ENCODE assay signal across 22 cellular contexts in genomic region chr19:41932259-41933130, GRCh38. TPM values are rescaled to one million over a fixed set of nuclear protein-coding genes. Genes with fewer than 3 reads are reported as not detected.
DNase-seq lines count a peak whose midpoint lies in the region; ATAC-seq, FAIRE-seq and TF ChIP-seq lines count a peak whose summit lies in the region.
"Had no signal": no experiment of that assay in that cellular context is flagged by ENCODE, and none has a peak within 500 bp of the region (broad histone marks: within the 10 kb centered on the region; RNA-seq: fewer than 3 reads in every experiment).

No MANE protein-coding gene starts in this region.

- no peak overlapping the region for H3K4me3 Mint-ChIP-seq in CD4-positive, alpha-beta memory T cell
- peak overlapping the region in 2 of 10 donors; percentile 2 to 25 for H3K4me3 Mint-ChIP-seq in naive thymus-derived CD8-positive, alpha-beta T cell

- H3K9me3 ChIP-seq in CD4-positive, alpha-beta memory T cell (ENCODE audit: control insufficient read depth in 1 of 2, low read length in 2 of 2): no peaks in the 10 kb centered on the region
- H3K9me3 ChIP-seq in SU-DHL-6 (ENCODE audit: insufficient read depth, low read length): no peaks in the 10 kb centered on the region
- H3K9me3 ChIP-seq: BE2C, colonic mucosa, gastroesophageal sphincter, left ventricle myocardium inferior, thoracic aorta had no signal

- no peaks in the 10 kb centered on the region for H3K36me3 ChIP-seq in CD4-positive, alpha-beta memory T cell (ENCODE audit: insufficient read depth, low read length)
- no peaks in the 10 kb centered on the region for H3K36me3 ChIP-seq in SU-DHL-6 (ENCODE audit: low read length)
- H3K36me3 ChIP-seq: BE2C, colonic mucosa, gastroesophageal sphincter, left ventricle myocardium inferior, thoracic aorta had no signal

- no peaks in the 10 kb centered on the region for H3K36me3 Mint-ChIP-seq in CD4-positive, alpha-beta memory T cell
- no peaks in the 10 kb centered on the region for H3K36me3 Mint-ChIP-seq in naive thymus-derived CD8-positive, alpha-beta T cell

- no peak for ATAC-seq in naive thymus-derived CD8-positive, alpha-beta T cell
- ATAC-seq: gastroesophageal sphincter had no signal

- 0 out of 2 replicates have a peak overlapping the region, but pooled peaks have one; percentile 40 for H3K9ac ChIP-seq in SU-DHL-6 (ENCODE audit: low read length)
- H3K9ac ChIP-seq: parathyroid adenoma had no signal

- H3K9me3 Mint-ChIP-seq in CD4-positive, alpha-beta memory T cell: no peaks in the 10 kb centered on the region
- H3K9me3 Mint-ChIP-seq in naive thymus-derived CD8-positive, alpha-beta T cell: no peaks in the 10 kb centered on the region

- H3K79me2 ChIP-seq in SU-DHL-6 (ENCODE audit: insufficient read depth, low read length): peaks cover 2% of the 10 kb centered on the region
- H3K79me2 ChIP-seq: parathyroid adenoma had no signal

- H2AFZ ChIP-seq in SU-DHL-6 (ENCODE audit: low read depth, low read length, severe bottlenecking): no peak overlapping the region
- H2AFZ ChIP-seq: parathyroid adenoma had no signal

- no peak for DNase-seq in CD4-positive, alpha-beta memory T cell
- DNase-seq in ELF-1 (ENCODE audit: low read depth, low spot score): peak; percentile 49
- no peak for DNase-seq in naive thymus-derived CD8-positive, alpha-beta T cell
- no peak for DNase-seq in HUDEP-2 (lab: John Stamatoyannopoulos, UW; ENCODE audit: unreplicated experiment in 76 of 76)
- no peak for DNase-seq in NCI-H748 (lab: John Stamatoyannopoulos, UW; ENCODE audit: unreplicated experiment)
- no peak for DNase-seq in GM19239 (ENCODE audit: insufficient read length, low spot score)
- DNase-seq: activated CD4-positive, alpha-beta T cell treated with anti-CD3 and anti-CD28 coated beads, Interleukin-2, amount 50 U/mL, for 1 hour; activated naive CD4-positive, alpha-beta T cell treated with Interleukin-2 at 50 U/mL for 16 hours; BE2C; colonic mucosa; DMS53; HCEC 1CT; Kasumi-1; left ventricle myocardium inferior; NCI-H1105 treated with DMSO at 0.1 percent for 48 hours; OCI-M1; small intestine; stimulated activated CD4-positive, alpha-beta T cell treated with anti-CD3 and anti-CD28 coated beads, Interleukin-4, amount 100 ng/mL, for 24 hours had no signal

- CTCF ChIA-PET in CD4-positive, alpha-beta memory T cell (lab: Charles Lee; ENCODE audit: partially characterized antibody): interaction anchor here (1.9 kb wide), 1 partner anchor 60 kb away, joined by 9 read pairs; no protein-coding TSS in a partner anchor

- H3K4me3 ChIP-seq in CD4-positive, alpha-beta memory T cell (ENCODE audit: low read length in 2 of 2): no peak overlapping the region
- H3K4me3 ChIP-seq in SU-DHL-6 (ENCODE audit: insufficient read depth, low read length, poor library complexity, severe bottlenecking): no peak overlapping the region
- H3K4me3 ChIP-seq: colonic mucosa, gastroesophageal sphincter, left ventricle myocardium inferior, thoracic aorta had no signal

- H3K27ac ChIP-seq in CD4-positive, alpha-beta memory T cell (ENCODE audit: low read depth, low read length): no peak overlapping the region
- peak overlapping the region; percentile 99 for H3K27ac ChIP-seq in SU-DHL-6 (ENCODE audit: low read depth, low read length)
- H3K27ac ChIP-seq: colonic mucosa, gastroesophageal sphincter, left ventricle myocardium inferior, parathyroid adenoma, thoracic aorta had no signal

- no peak overlapping the region for H3K4me2 ChIP-seq in SU-DHL-6 (ENCODE audit: low read depth, low read length, poor library complexity, severe bottlenecking)

- POLR2A ChIA-PET in CD4-positive, alpha-beta memory T cell (lab: Charles Lee; ENCODE audit: partially characterized antibody): interaction anchor here (1.4 to 10.2 kb wide), 3 partner anchors 46 to 73 kb away, joined by 3 to 156 read pairs (median 36); partner anchors contain the start of gene ARHGEF1
- POLR2A ChIA-PET in naive thymus-derived CD8-positive, alpha-beta T cell (lab: Charles Lee): interaction anchor here (1.0 to 9.4 kb wide), 5 partner anchors 21 to 73 kb away, joined by 4 to 176 read pairs (median 26); partner anchors contain the start of genes ARHGEF1 and RPS19

- no peaks in the 10 kb centered on the region for H3K9me2 ChIP-seq in SU-DHL-6 (replicated peaks; ENCODE audit: insufficient read depth, low read length)

- H3K4me1 Mint-ChIP-seq in CD4-positive, alpha-beta memory T cell: peaks cover 33 to 73% (median 49%) of the 10 kb centered on the region in 4 donors
- H3K4me1 Mint-ChIP-seq in naive thymus-derived CD8-positive, alpha-beta T cell: peaks cover 45 to 76% (median 67%) of the 10 kb centered on the region in 4 donors

- H3F3A ChIP-seq in SU-DHL-6 (ENCODE audit: insufficient read depth): peaks cover 45% of the 10 kb centered on the region

- intact Hi-C loops in CD4-positive, alpha-beta memory T cell (cut with micrococcal nuclease): no loop called here

- peaks cover 50% of the 10 kb centered on the region for H3K4me1 ChIP-seq in CD4-positive, alpha-beta memory T cell (ENCODE audit: insufficient read depth, low read length)
- H3K4me1 ChIP-seq: BE2C had no signal

- H3K27me3 ChIP-seq in CD4-positive, alpha-beta memory T cell (ENCODE audit: insufficient read depth, low read length): no peaks in the 10 kb centered on the region
- H3K27me3 ChIP-seq in SU-DHL-6 (ENCODE audit: low read length): no peaks in the 10 kb centered on the region

- H3K27ac Mint-ChIP-seq in CD4-positive, alpha-beta memory T cell: peak overlapping the region in 4 of 7 donors; percentile 32 to 74 (median 54)
- peak overlapping the region in 9 of 10 donors; percentile 28 to 96 (median 60) for H3K27ac Mint-ChIP-seq in naive thymus-derived CD8-positive, alpha-beta T cell

- no peaks in the 10 kb centered on the region for H4K20me1 ChIP-seq in SU-DHL-6 (ENCODE audit: low read depth, low read length)

- no peak for FAIRE-seq in GM19239 (lab: Jason Lieb, UNC)
- FAIRE-seq: small intestine had no signal

- H3K27me3 Mint-ChIP-seq in CD4-positive, alpha-beta memory T cell: peaks cover 1 to 6% of the 10 kb centered on the region in 2 donors
- peaks cover 0 to 10% (median 0%) of the 10 kb centered on the region in 5 donors for H3K27me3 Mint-ChIP-seq in naive thymus-derived CD8-positive, alpha-beta T cell

- no peak for TF ChIP-seq CTCF in SU-DHL-6 (IDR thresholded peaks at IDR 0.05; ENCODE audit: insufficient read depth, low read length, poor library complexity, severe bottlenecking)

RNA-seq across cellular contexts. Expression of gene ERFL, which starts 4.2 kb away (rescaled TPM):
- 1 to 10 TPM; 6.6 to 9.2 TPM for total RNA-seq in CD4-positive, alpha-beta memory T cell
- under 1 TPM in 1 of 2 donors, not detected in 1; 0.11 TPM for polyA plus RNA-seq in CD4-positive, alpha-beta memory T cell
- total RNA-seq in naive thymus-derived CD8-positive, alpha-beta T cell: 1 to 10 TPM; 7.5 to 8.1 TPM
- polyA plus RNA-seq in naive thymus-derived CD8-positive, alpha-beta T cell: not detected
- total RNA-seq: gastroesophageal sphincter, left ventricle myocardium inferior had no signal

RNA-seq across cellular contexts. Expression of gene RABAC1, which starts 26.6 kb away (rescaled TPM):
- 100 to 1,000 TPM in 1 of 2 experiments, 10 to 100 TPM in 1; 97.4 to 100 TPM for total RNA-seq in CD4-positive, alpha-beta memory T cell
- 100 to 1,000 TPM; 198 to 256 TPM for polyA plus RNA-seq in CD4-positive, alpha-beta memory T cell
- total RNA-seq in naive thymus-derived CD8-positive, alpha-beta T cell: 10 to 100 TPM; 87.6 to 90.3 TPM
- polyA plus RNA-seq in naive thymus-derived CD8-positive, alpha-beta T cell: 100 to 1,000 TPM; 201 to 288 (median 231) TPM

RNA-seq across cellular contexts. Expression of gene ARHGEF1, which starts 49.5 kb away (rescaled TPM):
- total RNA-seq in CD4-positive, alpha-beta memory T cell: 100 to 1,000 TPM; 956 to 992 TPM
- polyA plus RNA-seq in CD4-positive, alpha-beta memory T cell: 100 to 1,000 TPM; 140 to 325 TPM
- total RNA-seq in naive thymus-derived CD8-positive, alpha-beta T cell: 1,000 to 10,000 TPM; 1,211 to 1,239 TPM
- polyA plus RNA-seq in naive thymus-derived CD8-positive, alpha-beta T cell: 100 to 1,000 TPM; 161 to 346 (median 211) TPM

RNA-seq across cellular contexts. Expression of gene CD79A, which starts 55.4 kb away (rescaled TPM):
- total RNA-seq in CD4-positive, alpha-beta memory T cell: 1 to 10 TPM in 1 of 2 experiments, under 1 TPM in 1; 0.93 to 1.3 TPM
- polyA plus RNA-seq in CD4-positive, alpha-beta memory T cell: 10 to 100 TPM in 1 of 2 donors, 1 to 10 TPM in 1; 5.1 to 29.7 TPM
- 10 to 100 TPM; 48.6 to 51.0 TPM for total RNA-seq in naive thymus-derived CD8-positive, alpha-beta T cell
- 10 to 100 TPM; 54.9 to 88.2 (median 85.1) TPM for polyA plus RNA-seq in naive thymus-derived CD8-positive, alpha-beta T cell
- total RNA-seq: left ventricle myocardium inferior, thoracic aorta had no signal
